In genomic region chr12:62803756-62804155, GRCh38 we compare ENCODE assay signal across 19 cellular contexts.
"Had no signal": no experiment of that assay in that cellular context is flagged by ENCODE, and none has a peak within 500 bp of the region (broad histone marks: within the 10 kb centered on the region; RNA-seq: fewer than 3 reads in every experiment).

No MANE protein-coding gene starts in this region.

- H3K27ac ChIP-seq: esophagus muscularis mucosa, heart left ventricle, neutrophil, pancreas, upper lobe of left lung had no signal

- H3K36me3 ChIP-seq: pancreas had no signal

- H3K9me3 ChIP-seq: esophagus muscularis mucosa, heart left ventricle, neutrophil, pancreas, upper lobe of left lung had no signal

- H3K27me3 ChIP-seq: esophagus muscularis mucosa, heart left ventricle, neutrophil, pancreas, upper lobe of left lung had no signal

- DNase-seq: activated B cell treated with CpG ODN at 0.5 μM for 24 hours; activated CD4-positive, alpha-beta T cell treated with anti-CD3 and anti-CD28 coated beads for 36 hours; activated CD4-positive, alpha-beta T cell treated with anti-CD3 and anti-CD28 coated beads, Interleukin-2, amount 50 U/mL, for 4 hours; activated CD8-positive, alpha-beta memory T cell treated with anti-CD3 and anti-CD28 coated beads for 24 hours; activated CD8-positive, alpha-beta memory T cell treated with anti-CD3 and anti-CD28 coated beads, Interleukin-2, amount 50 U/mL, for 4 hours; activated naive CD8-positive, alpha-beta T cell treated with anti-CD3 and anti-CD28 coated beads for 36 hours; activated T-cell treated with anti-CD3 and anti-CD28 coated beads, Interleukin-2, amount 50 U/mL, for 24 hours; central memory CD4-positive, alpha-beta T cell; effector memory CD4-positive, alpha-beta T cell; heart left ventricle; natural killer cell; pancreas; right cardiac atrium; stimulated activated CD4-positive, alpha-beta T cell treated with anti-CD3 and anti-CD28 coated beads, Interleukin-4, amount 100 ng/mL, for 4 hours; stimulated activated naive CD8-positive, alpha-beta T cell treated with anti-CD3 and anti-CD28 coated beads, Interleukin-15, Interleukin-2, amounts not matched to agents 100 U/mL and 50 U/mL, for 24 hours; upper lobe of left lung had no signal

- H3K4me1 ChIP-seq: esophagus muscularis mucosa, pancreas, upper lobe of left lung had no signal

- ATAC-seq: activated CD4-positive, alpha-beta T cell treated with anti-CD3 and anti-CD28 coated beads for 36 hours; activated T-helper 17 cell treated with anti-CD3 and anti-CD28 coated beads, Interleukin-2, amount 50 U/mL, for 72 hours; heart left ventricle; natural killer cell; pancreas; right cardiac atrium; stimulated activated naive CD8-positive, alpha-beta T cell treated with anti-CD3 and anti-CD28 coated beads, Interleukin-15, Interleukin-2, amounts not matched to agents 100 U/mL and 50 U/mL, for 24 hours had no signal

- H3K4me3 ChIP-seq: esophagus muscularis mucosa, heart left ventricle, pancreas, upper lobe of left lung had no signal
